ENCODE assay signal across 1 cellular context in the genomic region with DNA sequence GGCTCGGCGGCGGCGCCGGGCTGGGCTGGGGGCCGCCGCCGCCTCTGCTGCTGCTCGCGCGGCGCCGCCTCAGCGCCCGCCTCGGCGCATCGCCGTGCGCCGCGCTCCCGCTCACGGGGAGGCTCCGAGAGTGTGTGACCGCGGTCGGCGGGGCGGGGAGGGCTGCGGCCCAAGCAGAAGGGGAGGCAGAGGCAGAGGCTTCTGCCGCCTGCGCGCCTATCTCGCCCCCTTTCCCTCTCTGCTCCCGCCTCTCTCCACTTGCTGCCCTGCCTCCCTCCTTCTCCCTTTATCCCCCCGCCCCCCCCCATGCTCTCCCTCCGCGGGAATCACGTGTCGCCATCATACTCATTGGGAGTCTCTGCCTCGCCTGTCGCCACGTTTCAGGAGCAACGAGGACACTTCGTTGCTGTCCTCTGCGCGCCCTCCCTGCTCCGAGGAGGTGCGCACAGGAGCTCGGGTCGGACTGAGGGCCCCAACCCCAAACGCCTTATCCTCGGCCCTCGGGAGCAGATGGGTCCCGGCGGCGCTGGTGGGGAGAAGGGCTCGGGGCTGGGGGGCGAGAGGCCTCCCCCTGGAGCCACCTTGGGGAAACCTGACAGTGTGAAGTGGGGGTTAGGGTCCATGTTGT.
TF ChIP-seq lines count a peak whose summit lies in the region.

A gene with protein sequence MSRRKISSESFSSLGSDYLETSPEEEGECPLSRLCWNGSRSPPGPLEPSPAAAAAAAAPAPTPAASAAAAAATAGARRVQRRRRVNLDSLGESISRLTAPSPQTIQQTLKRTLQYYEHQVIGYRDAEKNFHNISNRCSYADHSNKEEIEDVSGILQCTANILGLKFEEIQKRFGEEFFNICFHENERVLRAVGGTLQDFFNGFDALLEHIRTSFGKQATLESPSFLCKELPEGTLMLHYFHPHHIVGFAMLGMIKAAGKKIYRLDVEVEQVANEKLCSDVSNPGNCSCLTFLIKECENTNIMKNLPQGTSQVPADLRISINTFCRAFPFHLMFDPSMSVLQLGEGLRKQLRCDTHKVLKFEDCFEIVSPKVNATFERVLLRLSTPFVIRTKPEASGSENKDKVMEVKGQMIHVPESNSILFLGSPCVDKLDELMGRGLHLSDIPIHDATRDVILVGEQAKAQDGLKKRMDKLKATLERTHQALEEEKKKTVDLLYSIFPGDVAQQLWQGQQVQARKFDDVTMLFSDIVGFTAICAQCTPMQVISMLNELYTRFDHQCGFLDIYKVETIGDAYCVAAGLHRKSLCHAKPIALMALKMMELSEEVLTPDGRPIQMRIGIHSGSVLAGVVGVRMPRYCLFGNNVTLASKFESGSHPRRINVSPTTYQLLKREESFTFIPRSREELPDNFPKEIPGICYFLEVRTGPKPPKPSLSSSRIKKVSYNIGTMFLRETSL (minus strand): TSS at position 203 of the 628 bp plus-strand sequence. CDS start 421 bp downstream, outside the sequence.

TF ChIP-seq in neural cell, 6 proteins besides CTCF, POLR2A, EP300 and RAD21 (continued from another document):
- peak; percentile 42 for TF ChIP-seq POLR2AphosphoS5 (IDR thresholded peaks at IDR 0.05)
- TF ChIP-seq EZH2 (IDR thresholded peaks at IDR 0.05; ENCODE audit: borderline replicate concordance, insufficient read depth, low read length, poor library complexity, severe bottlenecking), result no peak
